Comparison of ENCODE assay signal across 10 cellular contexts in genomic region chr4:75490155-75490554, GRCh38. TPM values are rescaled to one million over a fixed set of nuclear protein-coding genes. Genes with fewer than 3 reads are reported as not detected.
A peak's percentile ranks its signal among the peaks of the same experiment; 100 is the strongest.
DNase-seq lines count a peak whose midpoint lies in the region; ATAC-seq and TF ChIP-seq lines count a peak whose summit lies in the region.
"Had no signal": no experiment of that assay in that cellular context is flagged by ENCODE, and none has a peak within 500 bp of the region (broad histone marks: within the 10 kb centered on the region; RNA-seq: fewer than 3 reads in every experiment).

No MANE protein-coding gene starts in this region.

- peak; percentile 27 for ATAC-seq in left lung
- no peak for ATAC-seq in HG03469 (IDR thresholded peaks at IDR 0.05; ENCODE audit: unreplicated experiment)

- H3K9me2 ChIP-seq in Karpas-422 (replicated peaks; ENCODE audit: insufficient read depth, low read length): no peaks in the 10 kb centered on the region

- intact Hi-C loops in left lung (cut with DNase I): no loop called here

- no peak overlapping the region for H3K4me2 ChIP-seq in Karpas-422 (ENCODE audit: low read depth, low read length, poor library complexity, severe bottlenecking)

- DNase-seq in BE2C (no peak), Kasumi-1 (lab: John Stamatoyannopoulos, UW) (peak; percentile 18 to 45), astrocyte of the hippocampus (ENCODE audit: low read depth, low spot score) (peak; percentile 23), left lung (no peak), Karpas-422 (no peak), HPDE6-E6E7 (ENCODE audit: extremely low spot score) (no peak)
- no peak for DNase-seq in stimulated activated naive CD4-positive, alpha-beta T cell treated with Interleukin-2 at 50 U/mL for 16 hours (lab: John Stamatoyannopoulos, UW)
- DNase-seq: activated CD4-positive, alpha-beta memory T cell treated with anti-CD3 and anti-CD28 coated beads, Interleukin-2, amount 10 ng/mL, durations not matched to agents 7 days and 5 days; cortex of kidney had no signal

- H3K36me3 ChIP-seq in BE2C: peaks cover 15% of the 10 kb centered on the region
- H3K36me3 ChIP-seq in left lung: peaks cover 1 to 64% of the 10 kb centered on the region in 2 donors
- H3K36me3 ChIP-seq in Karpas-422 (ENCODE audit: insufficient read depth, low read length): peaks cover 5% of the 10 kb centered on the region; the same call in 1 of the 2 replicates

- H3K9me3 ChIP-seq in BE2C: no peaks in the 10 kb centered on the region
- H3K9me3 ChIP-seq in left lung: no peaks in the 10 kb centered on the region
- no peaks in the 10 kb centered on the region for H3K9me3 ChIP-seq in Karpas-422 (ENCODE audit: low read length)

- H2AFZ ChIP-seq in Karpas-422 (ENCODE audit: low read length): no peak overlapping the region

- H3K27ac ChIP-seq in left lung: no peak overlapping the region
- H3K27ac ChIP-seq in Karpas-422 (ENCODE audit: low read length): no peak overlapping the region

- H3K4me3 ChIP-seq in BE2C (ENCODE audit: low read depth, low read length) (no peak overlapping the region), left lung (no peak overlapping the region), Karpas-422 (ENCODE audit: low read length) (no peak overlapping the region)

- H3K4me1 ChIP-seq in BE2C (no peaks in the 10 kb centered on the region), left lung (peaks cover 0 to 7% of the 10 kb centered on the region in 2 donors), Karpas-422 (ENCODE audit: low read length) (no peaks in the 10 kb centered on the region)

- H3K27me3 ChIP-seq in BE2C (no peaks in the 10 kb centered on the region), left lung (no peaks in the 10 kb centered on the region), Karpas-422 (ENCODE audit: low read length) (no peaks in the 10 kb centered on the region)

- no peak overlapping the region for H3K9ac ChIP-seq in Karpas-422 (ENCODE audit: low read length)

- TF ChIP-seq CTCF in BE2C (IDR thresholded peaks at IDR 0.05; ENCODE audit: low read depth, low read length): peak; percentile 31
- peak in 1 of 2 donors; percentile 8 for TF ChIP-seq CTCF in left lung (IDR thresholded peaks at IDR 0.05)

- peaks cover 13% of the 10 kb centered on the region for H3K79me2 ChIP-seq in Karpas-422 (ENCODE audit: low read length)

- no peaks in the 10 kb centered on the region for H4K20me1 ChIP-seq in Karpas-422 (ENCODE audit: insufficient read depth, low read depth, low read length)

RNA-seq across cellular contexts. Expression of gene RCHY1, which starts 24.0 kb away (rescaled TPM):
- 53.2 TPM for polyA plus RNA-seq in BE2C (2012; ENCODE audit: insufficient read depth, insufficient read length, low read depth)
- 10 to 100 TPM; 28.3 to 30.1 TPM for total RNA-seq in left lung
- total RNA-seq in Karpas-422 (2014; rRNA removed; shearing (Covaris generic); ENCODE audit: low replicate concordance): 10.2 and 13.7 TPM in 2 replicates

RNA-seq across cellular contexts. Expression of gene THAP6, which starts 24.1 kb away (rescaled TPM):
- polyA plus RNA-seq in BE2C (2012; ENCODE audit: insufficient read depth, insufficient read length, low read depth): 10.0 TPM
- total RNA-seq in left lung: 10 to 100 TPM; 16.8 to 21.4 TPM
- total RNA-seq in Karpas-422 (2014; rRNA removed; shearing (Covaris generic); ENCODE audit: low replicate concordance): 17.8 and 18.7 TPM in 2 replicates

Comparison
In these comparisons a context has a peak if more than half of its experiments do, and no peak if none do; other contexts are left out.
1. DNase-seq: peak in Kasumi-1 (2 of 2) and astrocyte of the hippocampus (single experiment); none in BE2C (single experiment), left lung (0 of 2), stimulated activated naive CD4-positive, alpha-beta T cell treated with Interleukin-2 at 50 U/mL for 16 hours (single experiment), Karpas-422 (single experiment) and HPDE6-E6E7 (single experiment).